10 cellular contexts compared by ENCODE assay signal in the genomic region with DNA sequence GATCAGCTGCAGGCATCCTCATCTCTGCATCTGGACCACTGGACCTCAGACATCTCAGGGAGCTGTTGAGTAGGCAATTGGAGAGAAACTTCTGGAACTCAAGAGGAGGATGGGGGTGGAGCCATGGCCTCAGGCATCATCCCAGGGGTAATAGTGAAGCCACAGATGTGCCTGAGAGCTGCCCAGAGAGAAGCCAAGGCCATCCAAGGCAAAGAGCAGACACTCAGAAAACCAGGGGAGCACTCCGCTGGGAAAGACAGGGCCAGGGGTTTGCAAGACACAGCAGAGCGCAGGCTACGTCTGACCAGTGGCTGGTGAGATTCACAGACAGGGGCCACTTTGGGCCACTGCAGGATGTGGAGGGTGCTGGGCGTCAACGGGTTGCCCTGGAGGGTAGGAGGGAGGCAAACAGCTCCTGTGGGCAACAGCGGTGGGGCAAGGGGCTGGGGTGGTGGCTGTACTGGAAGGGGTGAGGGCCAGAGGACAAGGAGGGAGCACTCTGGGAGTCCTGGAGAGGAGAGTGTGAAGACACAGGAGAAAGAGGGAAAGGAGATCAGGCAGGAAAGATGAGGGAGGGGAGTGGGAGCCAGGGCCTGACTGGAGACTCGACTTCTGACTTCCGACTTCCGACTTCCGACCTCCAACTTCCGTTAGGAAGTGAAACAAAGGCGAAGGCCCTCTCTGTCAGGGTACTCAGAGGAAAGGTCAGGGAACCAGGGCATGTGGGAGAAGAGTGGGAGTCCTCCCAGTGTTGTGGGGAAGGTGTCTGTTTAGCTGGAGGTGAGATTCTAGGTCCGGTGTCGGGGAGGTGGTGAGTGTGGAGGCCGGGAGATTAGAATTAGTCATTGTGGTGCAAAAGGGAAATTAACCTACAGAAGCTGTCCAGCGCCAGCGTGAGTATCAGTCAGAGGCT.
DNase-seq lines count a peak whose midpoint lies in the region; ATAC-seq, FAIRE-seq and TF ChIP-seq lines count a peak whose summit lies in the region.
"Had no signal": no experiment of that assay in that cellular context is flagged by ENCODE, and none has a peak within 500 bp of the region (broad histone marks: within the 10 kb centered on the region; RNA-seq: fewer than 3 reads in every experiment).

No MANE protein-coding gene starts in this region.

- H3K9me3 Mint-ChIP-seq in CD14-positive monocyte (no peaks in the 10 kb centered on the region), endothelial cell (ENCODE audit: unreplicated experiment) (no peaks in the 10 kb centered on the region)

- no peaks in the 10 kb centered on the region for H3K27me3 ChIP-seq in brain microvascular endothelial cell (replicated peaks)

- peaks cover 14% of the 10 kb centered on the region for H3K4me1 Mint-ChIP-seq in CD14-positive monocyte
- H3K4me1 Mint-ChIP-seq in endothelial cell (ENCODE audit: unreplicated experiment), result peaks cover 20% of the 10 kb centered on the region

- H3K4me3 ChIP-seq in fibroblast of pulmonary artery (replicated peaks; ENCODE audit: low read depth, low read length) (no peak overlapping the region), brain microvascular endothelial cell (ENCODE audit: low read depth, low read length) (no peak overlapping the region)

- H3K4me3 Mint-ChIP-seq in CD14-positive monocyte, result peak overlapping the region; percentile 62
- H3K4me3 Mint-ChIP-seq in endothelial cell (ENCODE audit: unreplicated experiment), result no peak overlapping the region

- ATAC-seq in GM21529 (IDR thresholded peaks at IDR 0.05; ENCODE audit: unreplicated experiment) (peak; percentile 53), HG03135 (IDR thresholded peaks at IDR 0.05; ENCODE audit: unreplicated experiment) (no peak)

- no peak overlapping the region for H3K27ac ChIP-seq in brain microvascular endothelial cell

- no peaks in the 10 kb centered on the region for H3K36me3 Mint-ChIP-seq in CD14-positive monocyte
- H3K36me3 Mint-ChIP-seq in endothelial cell (ENCODE audit: low read depth, unreplicated experiment), result peaks cover 10% of the 10 kb centered on the region

- intact Hi-C loops in CD14-positive monocyte (cut with micrococcal nuclease), result no loop called here

- DNase-seq in CD14-positive monocyte (ENCODE audit: low spot score), result no peak
- peak; percentile 37 for DNase-seq in RCC 7860 (ENCODE audit: low spot score)
- DNase-seq in fibroblast of pulmonary artery (ENCODE audit: low read depth), result peak; percentile 5
- no peak for DNase-seq in endothelial cell (ENCODE audit: low spot score)
- DNase-seq in RKO (ENCODE audit: low spot score), result no peak
- no peak for DNase-seq in brain microvascular endothelial cell
- DNase-seq: activated CD4-positive, alpha-beta T cell treated with anti-CD3 and anti-CD28 coated beads for 4 hours; NCI-H1105 treated with DMSO at 0.1 percent for 48 hours had no signal

- in situ Hi-C loops in brain microvascular endothelial cell (cut with HindIII; ENCODE audit: low pct_ligation_motif_present, low sequenced_read_pairs), result no loop called here

- FAIRE-seq in RCC 7860 (lab: Jason Lieb, UNC), result no peak

- TF ChIP-seq CTCF in CD14-positive monocyte (IDR thresholded peaks at IDR 0.05), result no peak
- TF ChIP-seq CTCF in fibroblast of pulmonary artery (IDR thresholded peaks at IDR 0.05; ENCODE audit: low read length, missing control alignments), result no peak
- TF ChIP-seq CTCF in endothelial cell (IDR thresholded peaks at IDR 0.05; ENCODE audit: unreplicated experiment), result no peak
- TF ChIP-seq CTCF in brain microvascular endothelial cell (IDR thresholded peaks at IDR 0.05; ENCODE audit: low read depth, low read length, missing control alignments), result no peak

- H3K27ac Mint-ChIP-seq in CD14-positive monocyte, result peak overlapping the region in 1 of 7 donors; percentile 64
- H3K27ac Mint-ChIP-seq in endothelial cell (ENCODE audit: unreplicated experiment), result no peak overlapping the region

- H3K27me3 Mint-ChIP-seq in CD14-positive monocyte (ENCODE audit: low read depth in 3 of 3), result peaks cover 0 to 6% (median 2%) of the 10 kb centered on the region in 3 donors
- peaks cover 21% of the 10 kb centered on the region for H3K27me3 Mint-ChIP-seq in endothelial cell (ENCODE audit: unreplicated experiment)

- no peaks in the 10 kb centered on the region for H3K36me3 ChIP-seq in brain microvascular endothelial cell (replicated peaks)

Comparison
In these comparisons a context has a peak if more than half of its experiments do, and no peak if none do; other contexts are left out.
1. DNase-seq: peak in RCC 7860 (single experiment) and fibroblast of pulmonary artery (single experiment); none in CD14-positive monocyte (single experiment), endothelial cell (single experiment), RKO (single experiment) and brain microvascular endothelial cell (single experiment).